ENCODE assay signal across 24 cellular contexts in genomic region chr10:47217123-47217522, GRCh38.
"Had no signal": no experiment of that assay in that cellular context is flagged by ENCODE, and none has a peak within 500 bp of the region (broad histone marks: within the 10 kb centered on the region; RNA-seq: fewer than 3 reads in every experiment).

No MANE protein-coding gene starts in this region.

- DNase-seq: dermis blood vessel endothelial cell; effector memory CD4-positive, alpha-beta T cell; foreskin keratinocyte; heart left ventricle; kidney; mucosa of descending colon; naive thymus-derived CD4-positive, alpha-beta T cell; nephron progenitor cell; nucleus accumbens; stimulated activated CD4-positive, alpha-beta T cell treated with anti-CD3 and anti-CD28 coated beads, Interleukin-12 subunit alpha, Interleukin-12 subunit beta, amount 100 ng/mL, for 4 hours; stimulated activated CD4-positive, alpha-beta T cell treated with anti-CD3 and anti-CD28 coated beads, Interleukin-1b, Interleukin-23, amount 100 ng/mL, for 48 hours; stimulated activated CD4-positive, alpha-beta T cell treated with anti-CD3 and anti-CD28 coated beads, Interleukin-4, amount 100 ng/mL, for 1 hour; stimulated activated CD8-positive, alpha-beta memory T cell treated with anti-CD3 and anti-CD28 coated beads, Interleukin-4, amount 100 ng/mL, for 48 hours; stimulated activated naive CD4-positive, alpha-beta T cell; substantia nigra; testis; tibial artery had no signal

- FAIRE-seq: endothelial cell of umbilical vein, kidney had no signal

- H3K4me1 Mint-ChIP-seq: memory B cell, mesothelial cell of epicardium had no signal

- H3K36me3 Mint-ChIP-seq: memory B cell, mesothelial cell of epicardium, type B pancreatic cell had no signal

- H3K27ac Mint-ChIP-seq: memory B cell, mesothelial cell of epicardium, nephron progenitor cell, type B pancreatic cell had no signal

- H3K4me3 Mint-ChIP-seq: memory B cell, mesothelial cell of epicardium, nephron progenitor cell, type B pancreatic cell had no signal

- H3K27me3 Mint-ChIP-seq: naive thymus-derived CD4-positive, alpha-beta T cell; type B pancreatic cell had no signal

- ATAC-seq: foreskin keratinocyte; gastroesophageal sphincter; heart left ventricle; left lobe of liver; mucosa of descending colon; naive thymus-derived CD4-positive, alpha-beta T cell; sciatic nerve had no signal
